ENCODE assay signal across 8 cellular contexts in genomic region chr5:129094924-129095797, GRCh38. TPM values are rescaled to one million over a fixed set of nuclear protein-coding genes. Genes with fewer than 3 reads are reported as not detected.
A peak's percentile ranks its signal among the peaks of the same experiment; 100 is the strongest.
DNase-seq lines count a peak whose midpoint lies in the region; ATAC-seq, FAIRE-seq and TF ChIP-seq lines count a peak whose summit lies in the region.

No MANE protein-coding gene starts in this region.

- no peaks in the 10 kb centered on the region for H3K36me3 Mint-ChIP-seq in activated naive CD4-positive, alpha-beta T cell treated with anti-CD3 and anti-CD28 coated beads, Interleukin-2, amount 50 U/mL, for 72 hours

- H3K9me3 ChIP-seq in Peyer's patch, result no peaks in the 10 kb centered on the region
- no peaks in the 10 kb centered on the region for H3K9me3 ChIP-seq in parathyroid adenoma (ENCODE audit: control insufficient read depth, low read length)

- H3K4me3 ChIP-seq in Peyer's patch, result peak overlapping the region; percentile 76 to 96 (median 92)
- peak overlapping the region; percentile 72 for H3K4me3 ChIP-seq in parathyroid adenoma (ENCODE audit: low read depth, low read length)

- peak; percentile 63 for ATAC-seq in HG03354 (IDR thresholded peaks at IDR 0.05; ENCODE audit: poor library complexity, severe bottlenecking, unreplicated experiment)
- peak; percentile 29 to 58 for ATAC-seq in activated naive CD4-positive, alpha-beta T cell treated with anti-CD3 and anti-CD28 coated beads, Interleukin-2, amount 50 U/mL, for 72 hours

- DNase-seq in CD1c-positive myeloid dendritic cell (ENCODE audit: extremely low spot score), result peak; percentile 87
- DNase-seq in GM19239 (ENCODE audit: insufficient read length, low spot score), result peak; percentile 21
- DNase-seq in Peyer's patch, result peak; percentile 68 to 88 (median 87)
- DNase-seq in activated naive CD4-positive, alpha-beta T cell treated with anti-CD3 and anti-CD28 coated beads, Interleukin-2, amount 50 U/mL, for 72 hours (ENCODE audit: low spot score in 2 of 2), result peak; percentile 39 to 78
- peak; percentile 81 for DNase-seq in cardiac septum (ENCODE audit: low spot score)
- peak; percentile 50 for DNase-seq in urothelium cell line (ENCODE audit: low spot score)

- peak overlapping the region; percentile 64 for H3K4me2 ChIP-seq in parathyroid adenoma (ENCODE audit: low read length)

- H3K27me3 ChIP-seq in Peyer's patch (no peaks in the 10 kb centered on the region), parathyroid adenoma (ENCODE audit: control insufficient read depth, insufficient read depth, low read length) (no peaks in the 10 kb centered on the region)

- intact Hi-C loops in cardiac septum (cut with DNase I), result loop anchor here (5.0 kb wide), 1 partner anchor 173 kb away; no protein-coding TSS in a partner anchor

- peak overlapping the region; percentile 47 to 75 for H3K27ac Mint-ChIP-seq in activated naive CD4-positive, alpha-beta T cell treated with anti-CD3 and anti-CD28 coated beads, Interleukin-2, amount 50 U/mL, for 72 hours

- no peaks in the 10 kb centered on the region for H3K9me3 Mint-ChIP-seq in activated naive CD4-positive, alpha-beta T cell treated with anti-CD3 and anti-CD28 coated beads, Interleukin-2, amount 50 U/mL, for 72 hours

- H3K79me2 ChIP-seq in parathyroid adenoma, result no peaks in the 10 kb centered on the region

- H3K36me3 ChIP-seq in Peyer's patch, result no peaks in the 10 kb centered on the region
- H3K36me3 ChIP-seq in parathyroid adenoma (ENCODE audit: control insufficient read depth, insufficient read depth, low read length), result no peaks in the 10 kb centered on the region

- peaks cover 0 to 28% (median 4%) of the 10 kb centered on the region in 4 donors for H3K4me1 ChIP-seq in Peyer's patch
- no peaks in the 10 kb centered on the region for H3K4me1 ChIP-seq in parathyroid adenoma

- TF ChIP-seq POLR2A in Peyer's patch (IDR thresholded peaks at IDR 0.05), result peak; percentile 49 to 70

- H3K9ac ChIP-seq in parathyroid adenoma, result peak overlapping the region; percentile 2

- peak overlapping the region; percentile 86 to 94 (median 92) for H3K27ac ChIP-seq in Peyer's patch
- peak overlapping the region; percentile 71 for H3K27ac ChIP-seq in parathyroid adenoma

- TF ChIP-seq CTCF in Peyer's patch (IDR thresholded peaks at IDR 0.05), result no peak
- TF ChIP-seq CTCF in parathyroid adenoma (IDR thresholded peaks at IDR 0.05), result no peak

- FAIRE-seq in GM19239 (lab: Jason Lieb, UNC) (peak; percentile 89), urothelium cell line (lab: Jason Lieb, UNC) (peak; percentile 42)

- peak overlapping the region; percentile 95 for H2AFZ ChIP-seq in parathyroid adenoma

RNA-seq across cellular contexts. Expression of gene ISOC1, which starts 0.6 kb away (rescaled TPM):
- total RNA-seq in Peyer's patch, result 10 to 100 TPM; 21.5 to 54.5 (median 38.7) TPM
- 10 to 100 TPM; 18.5 to 24.0 TPM for total RNA-seq in activated naive CD4-positive, alpha-beta T cell treated with anti-CD3 and anti-CD28 coated beads, Interleukin-2, amount 50 U/mL, for 72 hours
- total RNA-seq in cardiac septum, result 73.7 TPM

Comparison
In these comparisons a context has a peak if more than half of its experiments do, and no peak if none do; other contexts are left out.
1. Peak in every context shown above with its lines: DNase-seq, ATAC-seq, H3K4me3 ChIP-seq and H3K27ac ChIP-seq.
2. DNase-seq: peak in every context shown above with its lines; median percentile 87 in CD1c-positive myeloid dendritic cell; 87 in Peyer's patch; 81 in cardiac septum; 58 in activated naive CD4-positive, alpha-beta T cell treated with anti-CD3 and anti-CD28 coated beads, Interleukin-2, amount 50 U/mL, for 72 hours; 50 in urothelium cell line; 21 in GM19239.